24 cellular contexts compared by ENCODE assay signal in genomic region chr16:48865511-48865910, GRCh38.
DNase-seq lines count a peak whose midpoint lies in the region.
"Had no signal": no experiment of that assay in that cellular context is flagged by ENCODE, and none has a peak within 500 bp of the region (broad histone marks: within the 10 kb centered on the region; RNA-seq: fewer than 3 reads in every experiment).

No MANE protein-coding gene starts in this region.

- peak; percentile 30 for DNase-seq in NCI-H2171 treated with DMSO at 0.1 percent for 48 hours (lab: John Stamatoyannopoulos, UW)
- DNase-seq in NCI-H2171 (lab: John Stamatoyannopoulos, UW), result no peak
- DNase-seq in left kidney (ENCODE audit: low read depth, low spot score), result peak; percentile 92
- DNase-seq in SK-N-DZ (ENCODE audit: low spot score), result no peak
- DNase-seq: 8988T; ACHN; AML-193; BE2C; C1 segment of cervical spinal cord; Caco-2; Calu3; CD4-positive, alpha-beta memory T cell; CD4-positive, alpha-beta T cell; CD4-positive, CD25-positive, alpha-beta regulatory T cell; CD8-positive, alpha-beta memory T cell; CD8-positive, alpha-beta T cell; COR-L47; DMS 273 treated with DMSO at 0.1 percent for 48 hours; DMS153; DMS53; DMS79; DMS79 treated with DMSO at 0.1 percent for 48 hours; DND-41; EL had no signal

Comparison
In these comparisons a context has a peak if more than half of its experiments do, and no peak if none do; other contexts are left out.
1. DNase-seq: peak in NCI-H2171 treated with DMSO at 0.1 percent for 48 hours (single experiment) and left kidney (single experiment); none in NCI-H2171 (single experiment) and SK-N-DZ (single experiment).